ENCODE assay signal across 18 cellular contexts in the genomic region with DNA sequence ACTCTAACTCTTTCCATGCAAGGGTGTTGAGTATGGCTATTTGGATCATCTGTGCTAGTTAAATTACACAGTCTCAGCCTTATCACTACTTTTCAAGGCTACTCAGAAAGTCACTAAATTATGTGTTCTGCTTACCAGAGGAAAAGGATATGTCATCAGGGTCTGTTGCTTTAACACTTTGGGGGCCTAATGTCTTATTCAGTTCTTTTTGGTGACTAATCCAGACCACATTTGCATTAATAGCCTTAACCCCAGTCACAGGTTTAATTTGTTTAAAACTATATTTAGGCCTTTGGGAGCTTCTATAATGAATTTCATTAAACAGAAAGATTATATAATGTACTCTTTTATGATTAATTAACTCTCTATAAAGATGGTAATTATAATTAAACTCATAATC.
"Had no signal": no experiment of that assay in that cellular context is flagged by ENCODE, and none has a peak within 500 bp of the region (broad histone marks: within the 10 kb centered on the region; RNA-seq: fewer than 3 reads in every experiment).

No MANE protein-coding gene starts in this region.

- H3K27ac ChIP-seq: breast epithelium, prostate gland, testis had no signal

- H3K9me3 ChIP-seq: breast epithelium, prostate gland, testis had no signal

- H3K27me3 ChIP-seq: breast epithelium, testis had no signal

- ATAC-seq: activated T-helper 17 cell treated with anti-CD3 and anti-CD28 coated beads, Interleukin-2, amount 50 U/mL, for 72 hours; sciatic nerve; stimulated activated naive CD8-positive, alpha-beta T cell treated with anti-CD3 and anti-CD28 coated beads, Interleukin-15, Interleukin-2, amounts not matched to agents 100 U/mL and 50 U/mL, for 24 hours; T-helper 17 cell had no signal

- H3K36me3 ChIP-seq: breast epithelium, prostate gland had no signal

- H3K4me3 ChIP-seq: breast epithelium, prostate gland, testis had no signal

- DNase-seq: activated CD4-positive, alpha-beta T cell treated with anti-CD3 and anti-CD28 coated beads, Interleukin-2, amount 10 ng/mL, durations not matched to agents 7 days and 5 days; activated CD4-positive, CD25-positive, alpha-beta regulatory T cell; activated CD8-positive, alpha-beta memory T cell treated with anti-CD3 and anti-CD28 coated beads for 24 hours; activated naive CD4-positive, alpha-beta T cell treated with anti-CD3 and anti-CD28 coated beads, Interleukin-2, amount 10 ng/mL, durations not matched to agents 7 days and 5 days; activated T-cell treated with anti-CD3 and anti-CD28 coated beads for 4 hours; amniotic stem cell; dermis blood vessel endothelial cell; hippocampal formation; naive B cell; stimulated activated CD4-positive, alpha-beta T cell treated with anti-CD3 and anti-CD28 coated beads, Interleukin-12 subunit alpha, Interleukin-12 subunit beta, amount 100 ng/mL, for 4 hours; stimulated activated CD4-positive, alpha-beta T cell treated with anti-CD3 and anti-CD28 coated beads, Interleukin-2, amount 100 ng/mL, for 48 hours; stimulated activated naive CD8-positive, alpha-beta T cell treated with anti-CD3 and anti-CD28 coated beads, Interleukin-15, Interleukin-2, amounts not matched to agents 100 U/mL and 50 U/mL, for 24 hours; T-helper 17 cell; testis had no signal

- H3K4me1 ChIP-seq: breast epithelium, prostate gland, testis had no signal
